In genomic region chr2:39434233-39434897, GRCh38 we compare ENCODE assay signal across 2 cellular contexts.
TF ChIP-seq lines count a peak whose summit lies in the region.

No MANE protein-coding gene starts in this region.

TF ChIP-seq in IMR-90, 13 proteins besides CTCF, POLR2A, EP300 and RAD21 (continued from another document):
- no peak for TF ChIP-seq ELK1 (IDR thresholded peaks at IDR 0.05; ENCODE audit: borderline replicate concordance, low read depth, low read length)

TF ChIP-seq in neural cell, 6 proteins besides CTCF, POLR2A, EP300 and RAD21 (continued from another document):
- no peak for TF ChIP-seq REST (IDR thresholded peaks at IDR 0.05; ENCODE audit: borderline replicate concordance)
- TF ChIP-seq POLR2AphosphoS5 (IDR thresholded peaks at IDR 0.05): no peak
- TF ChIP-seq TAF1 (IDR thresholded peaks at IDR 0.05; ENCODE audit: low read depth): no peak
